18 cellular contexts compared by ENCODE assay signal in genomic region chr3:108283989-108284388, GRCh38. TPM values are rescaled to one million over a fixed set of nuclear protein-coding genes. Genes with fewer than 3 reads are reported as not detected.
DNase-seq lines count a peak whose midpoint lies in the region; ATAC-seq and TF ChIP-seq lines count a peak whose summit lies in the region.
"Had no signal": no experiment of that assay in that cellular context is flagged by ENCODE, and none has a peak within 500 bp of the region (broad histone marks: within the 10 kb centered on the region; RNA-seq: fewer than 3 reads in every experiment).

No MANE protein-coding gene starts in this region.

- 47 to 55% methylated on average over 2 of the region's 2 CpGs for WGBS in transverse colon (ENCODE audit: low coverage in 1 of 2), 2 donors

- intact Hi-C loops in left lung (cut with DNase I) = no loop called here
- intact Hi-C loops in transverse colon (cut with DNase I; ENCODE audit: low total_unique reads) = no loop called here

- peak overlapping the region in 1 of 2 donors; percentile 19 for H3K9ac ChIP-seq in mucosa of rectum (ENCODE audit: low read depth in 1 of 2, low read length in 2 of 2)

- no peak for TF ChIP-seq EP300 in transverse colon (IDR thresholded peaks at IDR 0.05; ENCODE audit: low read depth)

- H3K4me3 ChIP-seq in left lung (no peak overlapping the region), mucosa of rectum (ENCODE audit: low read length in 2 of 2) (no peak overlapping the region), transverse colon (no peak overlapping the region), WERI-Rb-1 (ENCODE audit: low read depth, low read length) (no peak overlapping the region)

- in situ Hi-C loops in transverse colon (cut with MboI; ENCODE audit: low pct_ligation_motif_present in 1 of 4, low pct_unique_long_range_greater_than_20kb in 1 of 4, low sequenced_read_pairs in 3 of 4) = no loop called here

- H3K36me3 ChIP-seq in left lung (no peaks in the 10 kb centered on the region), mucosa of rectum (ENCODE audit: control insufficient read depth in 2 of 2, insufficient read depth in 2 of 2, low read length in 2 of 2) (no peaks in the 10 kb centered on the region), transverse colon (no peaks in the 10 kb centered on the region), WERI-Rb-1 (no peaks in the 10 kb centered on the region)
- H3K36me3 ChIP-seq: BE2C had no signal

- H3K27ac ChIP-seq in left lung (peak overlapping the region; percentile 50 to 73), mucosa of rectum (ENCODE audit: low read depth in 2 of 2, low read length in 2 of 2) (peak overlapping the region; percentile 61 to 81), transverse colon (peak overlapping the region; percentile 26 to 67 (median 60)), RWPE1 (no peak overlapping the region), WERI-Rb-1 (no peak overlapping the region)

- peak; percentile 21 for ATAC-seq in left lung
- no peak for ATAC-seq in HG03460 (IDR thresholded peaks at IDR 0.05; ENCODE audit: unreplicated experiment)
- ATAC-seq: HCT116 had no signal

- CTCF ChIA-PET in RWPE1 (lab: Yijun Ruan, JAX) = no interaction called here

- TF ChIP-seq CTCF in left lung (IDR thresholded peaks at IDR 0.05) (no peak), transverse colon (IDR thresholded peaks at IDR 0.05) (no peak), RWPE1 (conservative IDR thresholded peaks at IDR 0.05; ENCODE audit: low read depth) (no peak), WERI-Rb-1 (IDR thresholded peaks at IDR 0.05; ENCODE audit: low read depth, low read length) (no peak)

- POLR2A ChIA-PET in RWPE1 (lab: Yijun Ruan, JAX; ENCODE audit: low non-redundant PET) = no interaction called here

- TF ChIP-seq POLR2A in transverse colon (IDR thresholded peaks at IDR 0.05) = no peak

- H3K9me3 ChIP-seq in left lung = peaks cover 0 to 13% of the 10 kb centered on the region in 2 donors
- peaks cover 0 to 2% of the 10 kb centered on the region in 2 donors for H3K9me3 ChIP-seq in mucosa of rectum (ENCODE audit: control insufficient read depth in 2 of 2, low read length in 2 of 2)
- H3K9me3 ChIP-seq in transverse colon = peaks cover 0 to 2% of the 10 kb centered on the region in 2 donors
- H3K9me3 ChIP-seq in WERI-Rb-1 (ENCODE audit: severe bottlenecking) = peaks cover 7% of the 10 kb centered on the region
- H3K9me3 ChIP-seq: BE2C had no signal

- H3K4me1 ChIP-seq in left lung (no peaks in the 10 kb centered on the region), mucosa of rectum (ENCODE audit: control insufficient read depth in 2 of 2, insufficient read depth in 2 of 2, low read length in 2 of 2) (peaks cover 3 to 20% of the 10 kb centered on the region in 2 donors), transverse colon (peaks cover 0 to 10% (median 2%) of the 10 kb centered on the region in 4 donors)
- H3K4me1 ChIP-seq: BE2C had no signal

- DNase-seq in left lung = no peak
- DNase-seq in transverse colon = no peak
- no peak for DNase-seq in RWPE1 (ENCODE audit: low spot score)
- DNase-seq in WERI-Rb-1 = no peak
- DNase-seq in NCI-H526 (lab: John Stamatoyannopoulos, UW) = no peak
- DNase-seq: ACHN; BE2C; C1 segment of cervical spinal cord; CD4-positive, CD25-positive, alpha-beta regulatory T cell; CD8-positive, alpha-beta memory T cell; COR-L47; GOT3; H7; HFFc6; IMR-90 had no signal

- no peaks in the 10 kb centered on the region for H3K27me3 ChIP-seq in left lung
- no peaks in the 10 kb centered on the region for H3K27me3 ChIP-seq in mucosa of rectum (ENCODE audit: control insufficient read depth in 2 of 2, insufficient read depth in 2 of 2, low read length in 2 of 2)
- no peaks in the 10 kb centered on the region for H3K27me3 ChIP-seq in transverse colon
- H3K27me3 ChIP-seq in WERI-Rb-1 (ENCODE audit: insufficient read depth, low read depth, severe bottlenecking) = no peaks in the 10 kb centered on the region
- H3K27me3 ChIP-seq: BE2C had no signal

RNA-seq across cellular contexts. Expression of gene HHLA2, which starts 12.4 kb away (rescaled TPM):
- total RNA-seq in left lung = 1 to 10 TPM; 1.5 to 2.5 TPM
- 100 to 1,000 TPM in 3 of 4 donors, 10 to 100 TPM in 1; 26.7 to 226 (median 204) TPM for total RNA-seq in transverse colon
- total RNA-seq: H7, HFFc6, IMR-90 had no signal

Comparison
In these comparisons a context has a peak if more than half of its experiments do, and no peak if none do; other contexts are left out.
1. H3K27ac ChIP-seq: peak in left lung (2 of 2), mucosa of rectum (2 of 2) and transverse colon (4 of 4); none in RWPE1 (single experiment) and WERI-Rb-1 (single experiment).
2. RNA of gene HHLA2, which starts 12.4 kb away (total RNA-seq): 26.7 to 226 TPM in transverse colon; 1.5 to 2.5 TPM in left lung; every median in the first group is over 4 times any median in the second.